12 cellular contexts compared by ENCODE assay signal in genomic region chr12:122111070-122111750, GRCh38. TPM values are rescaled to one million over a fixed set of nuclear protein-coding genes. Genes with fewer than 3 reads are reported as not detected.
DNase-seq lines count a peak whose midpoint lies in the region; FAIRE-seq and TF ChIP-seq lines count a peak whose summit lies in the region.
"Had no signal": no experiment of that assay in that cellular context is flagged by ENCODE, and none has a peak within 500 bp of the region (broad histone marks: within the 10 kb centered on the region; RNA-seq: fewer than 3 reads in every experiment).

No MANE protein-coding gene starts in this region.

- H2AFZ ChIP-seq in osteoblast (ENCODE audit: low read length) (no peak overlapping the region), mesenchymal stem cell (ENCODE audit: low read depth, low read length) (no peak overlapping the region)

- TF ChIP-seq CTCF in VCaP (conservative IDR thresholded peaks at IDR 0.05) = no peak
- TF ChIP-seq CTCF in osteoblast (IDR thresholded peaks at IDR 0.05; ENCODE audit: extremely low read depth, low read depth, low read length) = no peak

- no peak overlapping the region for H3K23ac ChIP-seq in mesenchymal stem cell (ENCODE audit: low read length in 2 of 2)

- H3K4ac ChIP-seq in mesenchymal stem cell (ENCODE audit: low read depth in 1 of 2, low read length in 2 of 2) = no peak overlapping the region

- no peak overlapping the region for H2BK5ac ChIP-seq in mesenchymal stem cell (ENCODE audit: low read depth, low read length, poor library complexity, severe bottlenecking)

- no peak overlapping the region for H4K8ac ChIP-seq in mesenchymal stem cell (ENCODE audit: low read length)

- H3K4me2 ChIP-seq in osteoblast (ENCODE audit: insufficient read depth, low read length) (no peak overlapping the region), mesenchymal stem cell (ENCODE audit: low read length, poor library complexity, severe bottlenecking) (no peak overlapping the region)

- H3K79me2 ChIP-seq in osteoblast (ENCODE audit: insufficient read depth, low read length) = peaks cover 60% of the 10 kb centered on the region

- H3K14ac ChIP-seq in mesenchymal stem cell (ENCODE audit: low read length in 2 of 2) = no peak overlapping the region

- no peak overlapping the region for H3K9ac ChIP-seq in mesenchymal stem cell (ENCODE audit: low read length)

- no peak overlapping the region for H2BK120ac ChIP-seq in mesenchymal stem cell (ENCODE audit: low read depth, low read length)

- H2BK12ac ChIP-seq in mesenchymal stem cell (ENCODE audit: low read length in 2 of 2) = no peak overlapping the region

- H4K91ac ChIP-seq in mesenchymal stem cell (ENCODE audit: low read length) = no peak overlapping the region

- 86% methylated on average over 2 of the region's 3 CpGs for WGBS in mesenchymal stem cell

- H3K4me1 ChIP-seq in osteoblast (ENCODE audit: insufficient read depth, low read length) = peaks cover 31% of the 10 kb centered on the region
- H3K4me1 ChIP-seq in mesenchymal stem cell (ENCODE audit: control insufficient read depth, insufficient read depth, low read depth, low read length) = peaks cover 18% of the 10 kb centered on the region

- H3K27me3 ChIP-seq in osteoblast (ENCODE audit: insufficient read depth, low read length) (no peaks in the 10 kb centered on the region), mesenchymal stem cell (ENCODE audit: control insufficient read depth in 1 of 2, insufficient read depth in 1 of 2, low read length in 2 of 2) (no peaks in the 10 kb centered on the region)

- H2AK5ac ChIP-seq in mesenchymal stem cell (ENCODE audit: low read length, severe bottlenecking) = no peak overlapping the region

- H3K27ac ChIP-seq in VCaP (peak overlapping the region; percentile 86), osteoblast (ENCODE audit: low read depth, low read length) (peak overlapping the region; percentile 34), mesenchymal stem cell (ENCODE audit: low read length, poor library complexity, severe bottlenecking) (no peak overlapping the region)

- DNase-seq in ELR (ENCODE audit: low read depth) (peak; percentile 32), NCI-H2029 treated with DMSO at 0.1 percent for 48 hours (lab: John Stamatoyannopoulos, UW) (peak; percentile 97), osteoblast (ENCODE audit: insufficient read length, low spot score, missing footprints) (peak; percentile 43), cortex of kidney (lab: John Stamatoyannopoulos, UW) (no peak), mesenchymal stem cell (no peak), RCC 7860 (ENCODE audit: low spot score) (no peak)
- DNase-seq in activated CD8-positive, alpha-beta memory T cell treated with anti-CD3 and anti-CD28 coated beads, Interleukin-2, amount 50 U/mL, for 4 hours = no peak
- DNase-seq: activated naive CD8-positive, alpha-beta T cell treated with anti-CD3 and anti-CD28 coated beads for 36 hours; effector CD8-positive, alpha-beta T cell; hippocampal formation; stimulated activated CD8-positive, alpha-beta memory T cell treated with anti-CD3 and anti-CD28 coated beads, Interleukin-4, amount 100 ng/mL, for 48 hours had no signal

- no peaks in the 10 kb centered on the region for H3K36me3 ChIP-seq in osteoblast (ENCODE audit: insufficient read depth, low read length)
- H3K36me3 ChIP-seq in mesenchymal stem cell (ENCODE audit: control insufficient read depth in 1 of 2, insufficient read depth in 2 of 2, low read depth in 1 of 2, low read length in 2 of 2) = peaks cover 0 to 3% of the 10 kb centered on the region in 2 experiments

- peak overlapping the region in 1 of 2 experiments; percentile 34 for H3K18ac ChIP-seq in mesenchymal stem cell (ENCODE audit: low read depth in 1 of 2, low read length in 2 of 2)

- H4K20me1 ChIP-seq in osteoblast (ENCODE audit: insufficient read depth, low read length) = peaks cover 4% of the 10 kb centered on the region

- H3K4me3 ChIP-seq in osteoblast (ENCODE audit: insufficient read depth, low read length) (no peak overlapping the region), mesenchymal stem cell (ENCODE audit: insufficient read depth in 1 of 2, low read depth in 1 of 2, low read length in 2 of 2) (no peak overlapping the region)

- FAIRE-seq in RCC 7860 (lab: Jason Lieb, UNC) = no peak

- H3K9me3 ChIP-seq in osteoblast (ENCODE audit: low read depth, low read length) (no peaks in the 10 kb centered on the region), mesenchymal stem cell (ENCODE audit: control insufficient read depth, low read length) (no peaks in the 10 kb centered on the region)

- no peak overlapping the region for H2BK15ac ChIP-seq in mesenchymal stem cell (ENCODE audit: low read depth, poor library complexity, severe bottlenecking)

- peaks cover 20% of the 10 kb centered on the region for H3K79me1 ChIP-seq in mesenchymal stem cell (replicated peaks; ENCODE audit: low read length, poor library complexity, severe bottlenecking)

RNA-seq across cellular contexts. Expression of gene MLXIP, which starts 32.7 kb away (rescaled TPM):
- 12.7 and 14.1 TPM in 2 replicates for total RNA-seq in osteoblast
- polyA plus RNA-seq in mesenchymal stem cell (2013, experiment 1 of 2) = 61.2 TPM
- 58.9 TPM for polyA plus RNA-seq in mesenchymal stem cell (2013, experiment 2 of 2)

Comparison
In these comparisons a context has a peak if more than half of its experiments do, and no peak if none do; other contexts are left out.
1. DNase-seq: peak in ELR (single experiment), NCI-H2029 treated with DMSO at 0.1 percent for 48 hours (single experiment) and osteoblast (single experiment); none in cortex of kidney (single experiment), mesenchymal stem cell (single experiment), activated CD8-positive, alpha-beta memory T cell treated with anti-CD3 and anti-CD28 coated beads, Interleukin-2, amount 50 U/mL, for 4 hours (single experiment) and RCC 7860 (single experiment).